In genomic region chr19:48872182-48872883, GRCh38 we compare ENCODE assay signal across 8 cellular contexts. TPM values are rescaled to one million over a fixed set of nuclear protein-coding genes. Genes with fewer than 3 reads are reported as not detected.
DNase-seq lines count a peak whose midpoint lies in the region; ATAC-seq, FAIRE-seq and TF ChIP-seq lines count a peak whose summit lies in the region.

Gene PPP1R15A, plus strand, starts transcription at chr19:48872421. Its CDS starts 813 bp downstream, at chr19:48873234.

- no peaks in the 10 kb centered on the region for H3K36me3 ChIP-seq in smooth muscle cell (ENCODE audit: low read depth)

- H3K4me2 ChIP-seq in smooth muscle cell, result peak within 1 kb of the TSS; percentile 98

- no peaks in the 10 kb centered on the region for H3K9me3 ChIP-seq in smooth muscle cell (replicated peaks; ENCODE audit: low read depth)

- peak within 1 kb of the TSS; percentile 100 for H3K9ac ChIP-seq in smooth muscle cell (ENCODE audit: low read depth)

- H3K4me1 Mint-ChIP-seq in immature natural killer cell, result peaks cover 40 to 44% of the 10 kb centered on the region in 2 donors

- DNase-seq in GM18507 (ENCODE audit: extremely low spot score, insufficient read length, low read depth) (peak; percentile 87), NCI-H446 treated with DMSO at 0.1 percent for 48 hours (lab: John Stamatoyannopoulos, UW) (peak; percentile 92), immature natural killer cell (peak; percentile 98 to 99 (median 98)), smooth muscle cell (lab: John Stamatoyannopoulos, UW; ENCODE audit: unreplicated experiment) (peak; percentile 97)
- peak; percentile 94 for DNase-seq in activated CD4-positive, CD25-positive, alpha-beta regulatory T cell treated with anti-CD3 and anti-CD28 coated beads, Interleukin-2, amount 50 U/mL, for 16 hours (ENCODE audit: low read depth, low spot score)
- peak; percentile 98 for DNase-seq in central memory CD4-positive, alpha-beta T cell

- H3K4me3 Mint-ChIP-seq in immature natural killer cell, result peak within 1 kb of the TSS; percentile 99 to 100 (median 99)

- peaks cover 41% of the 10 kb centered on the region for H3F3A ChIP-seq in smooth muscle cell (ENCODE audit: low read depth)

- peaks cover 42% of the 10 kb centered on the region for H3K79me2 ChIP-seq in smooth muscle cell (ENCODE audit: low read depth)

- peaks cover 0 to 2% (median 0%) of the 10 kb centered on the region in 6 donors for H3K9me3 Mint-ChIP-seq in immature natural killer cell

- H3K36me3 Mint-ChIP-seq in immature natural killer cell, result peaks cover 18 to 19% (median 18%) of the 10 kb centered on the region in 3 donors

- peaks cover 50% of the 10 kb centered on the region for H4K20me1 ChIP-seq in smooth muscle cell (ENCODE audit: low read depth)

- peak within 1 kb of the TSS; percentile 99 to 100 (median 99) for H3K27ac Mint-ChIP-seq in immature natural killer cell

- under 1% methylated on average over 53 of the region's 53 CpGs for WGBS in smooth muscle cell (ENCODE audit: low lambda C conversion rate)

- peaks cover 24 to 52% (median 40%) of the 10 kb centered on the region in 3 donors for H3K27me3 Mint-ChIP-seq in immature natural killer cell (ENCODE audit: low read depth in 3 of 3)

- peak within 1 kb of the TSS; percentile 100 for H3K27ac ChIP-seq in smooth muscle cell (ENCODE audit: low read depth)

- peak; percentile 43 for ATAC-seq in HG03280 (IDR thresholded peaks at IDR 0.05; ENCODE audit: unreplicated experiment)
- ATAC-seq in HG02870 (IDR thresholded peaks at IDR 0.05; ENCODE audit: unreplicated experiment), result no peak

- TF ChIP-seq CTCF in smooth muscle cell (IDR thresholded peaks at IDR 0.05; ENCODE audit: borderline replicate concordance, insufficient read depth, poor library complexity, severe bottlenecking), result no peak

- peaks cover 19% of the 10 kb centered on the region for H3K4me1 ChIP-seq in smooth muscle cell (ENCODE audit: low read depth)

- H3K27me3 ChIP-seq in smooth muscle cell (ENCODE audit: low read depth), result no peaks in the 10 kb centered on the region

- peak within 1 kb of the TSS; percentile 97 for H3K4me3 ChIP-seq in smooth muscle cell

- FAIRE-seq in GM18507 (lab: Jason Lieb, UNC), result peak; percentile 99

- no peak within 1 kb of the TSS for H2AFZ ChIP-seq in smooth muscle cell (ENCODE audit: low read depth)

RNA-seq across cellular contexts. Expression of gene PPP1R15A, which starts in this region (rescaled TPM):
- polyA plus RNA-seq in immature natural killer cell (100 to 1,000 TPM in 1 of 3 donors, 10 to 100 TPM in 2; 41.7 to 149 (median 48.8) TPM), smooth muscle cell (339 and 357 TPM in 2 replicates)
- total RNA-seq in smooth muscle cell, result 88.5 and 99.3 TPM in 2 replicates
